1 cellular context compared by ENCODE assay signal in genomic region chr12:58557646-58558045, GRCh38.
TF ChIP-seq lines count a peak whose summit lies in the region.

No MANE protein-coding gene starts in this region.

TF ChIP-seq in IMR-90, 13 proteins besides CTCF, POLR2A, EP300 and RAD21:
- no peak for TF ChIP-seq CHD1 (IDR thresholded peaks at IDR 0.05; ENCODE audit: low read depth, low read length)
- no peak for TF ChIP-seq USF2 (IDR thresholded peaks at IDR 0.05; ENCODE audit: low read depth, low read length)
- TF ChIP-seq FOS (IDR thresholded peaks at IDR 0.05; ENCODE audit: low read depth, low read length), result no peak
- no peak for TF ChIP-seq MAFK (IDR thresholded peaks at IDR 0.05; ENCODE audit: low read depth, low read length)
- no peak for TF ChIP-seq ELK1 (IDR thresholded peaks at IDR 0.05; ENCODE audit: borderline replicate concordance, low read depth, low read length)
- no peak for TF ChIP-seq CEBPB (IDR thresholded peaks at IDR 0.05; ENCODE audit: low read depth, low read length)
- no peak for TF ChIP-seq MXI1 (IDR thresholded peaks at IDR 0.05; ENCODE audit: borderline replicate concordance, low read depth, low read length)
- TF ChIP-seq RCOR1 (IDR thresholded peaks at IDR 0.05; ENCODE audit: insufficient replicate concordance, low read length), result no peak
- no peak for TF ChIP-seq NFE2L2 (IDR thresholded peaks at IDR 0.05; ENCODE audit: low read depth, low read length)
- no peak for TF ChIP-seq BHLHE40 (IDR thresholded peaks at IDR 0.05; ENCODE audit: low read depth, low read length)
- no peak for TF ChIP-seq SMC3 (IDR thresholded peaks at IDR 0.05; ENCODE audit: low read depth, low read length)
- no peak for TF ChIP-seq RFX5 (IDR thresholded peaks at IDR 0.05; ENCODE audit: low read depth, low read length)
- no peak for TF ChIP-seq MAZ (IDR thresholded peaks at IDR 0.05; ENCODE audit: borderline replicate concordance, low read depth, low read length)
TF ChIP-seq in IMR-90: peak in this region for 0.
